Comparison of ENCODE assay signal across 9 cellular contexts in the genomic region with DNA sequence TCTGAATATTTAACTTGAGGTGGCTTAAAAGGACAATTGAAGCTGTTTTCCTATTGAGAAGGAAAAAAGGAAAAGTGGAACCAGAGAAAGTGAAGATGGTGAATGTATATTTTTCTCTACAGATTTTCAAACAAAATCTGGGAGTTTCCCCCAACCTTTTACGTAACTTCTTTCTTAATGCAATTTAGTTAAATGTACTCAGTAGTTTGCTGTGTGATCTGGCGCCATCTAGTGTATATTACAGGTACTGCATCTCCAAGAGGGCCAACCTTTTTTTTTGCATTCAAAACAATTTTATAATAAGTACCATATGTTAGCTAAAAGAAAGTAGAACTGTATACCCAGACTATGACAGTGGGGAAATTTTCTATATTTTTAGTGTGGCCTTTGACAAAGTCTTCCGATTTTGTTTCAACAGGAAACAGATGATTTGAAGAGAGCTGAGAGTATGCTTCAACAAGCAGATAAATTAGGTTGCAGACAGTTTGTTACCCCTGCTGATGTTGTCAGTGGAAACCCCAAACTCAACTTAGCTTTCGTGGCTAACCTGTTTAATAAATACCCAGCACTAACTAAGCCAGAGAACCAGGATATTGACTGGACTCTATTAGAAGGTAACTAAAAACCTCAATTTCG.
DNase-seq lines count a peak whose midpoint lies in the region; ATAC-seq, FAIRE-seq and TF ChIP-seq lines count a peak whose summit lies in the region.
"Had no signal": no experiment of that assay in that cellular context is flagged by ENCODE, and none has a peak within 500 bp of the region (broad histone marks: within the 10 kb centered on the region; RNA-seq: fewer than 3 reads in every experiment).

No MANE protein-coding gene starts in this region.

- no peak overlapping the region for H3K4me3 Mint-ChIP-seq in activated CD4-positive, alpha-beta memory T cell treated with anti-CD3 and anti-CD28 coated beads, Interleukin-2, amount 10 ng/mL, durations not matched to agents 7 days and 5 days
- H3K4me3 Mint-ChIP-seq: T-helper 17 cell had no signal

- no peaks in the 10 kb centered on the region for H3K27me3 Mint-ChIP-seq in activated CD4-positive, alpha-beta memory T cell treated with anti-CD3 and anti-CD28 coated beads, Interleukin-2, amount 10 ng/mL, durations not matched to agents 7 days and 5 days
- H3K27me3 Mint-ChIP-seq: T-helper 17 cell had no signal

- no peak overlapping the region for H3K27ac ChIP-seq in C4-2B

- CTCF ChIA-PET in activated CD4-positive, alpha-beta memory T cell treated with anti-CD3 and anti-CD28 coated beads, Interleukin-2, amount 10 ng/mL, durations not matched to agents 7 days and 5 days (lab: Charles Lee), result interaction anchor here (1.1 to 2.0 kb wide), 5 partner anchors 9 to 314 kb away, joined by 4 to 7 read pairs (median 5); no protein-coding TSS in a partner anchor

- H3K36me3 Mint-ChIP-seq in activated CD4-positive, alpha-beta memory T cell treated with anti-CD3 and anti-CD28 coated beads, Interleukin-2, amount 10 ng/mL, durations not matched to agents 7 days and 5 days (ENCODE audit: low read depth), result no peaks in the 10 kb centered on the region

- no peak for ATAC-seq in GM18520 (IDR thresholded peaks at IDR 0.05; ENCODE audit: unreplicated experiment)
- ATAC-seq in HG03520 (IDR thresholded peaks at IDR 0.05; ENCODE audit: unreplicated experiment), result no peak
- ATAC-seq: T-helper 17 cell had no signal

- H3K4me3 ChIP-seq in retinal pigment epithelial cell (ENCODE audit: low read length), result no peak overlapping the region

- DNase-seq in NCI-H187 treated with DMSO at 0.1 percent for 48 hours (lab: John Stamatoyannopoulos, UW) (peak; percentile 5), frontal cortex (ENCODE audit: low spot score in 2 of 2) (peak; percentile 8 to 10), retinal pigment epithelial cell (ENCODE audit: low read depth) (no peak)
- peak; percentile 15 for DNase-seq in activated CD4-positive, alpha-beta memory T cell treated with anti-CD3 and anti-CD28 coated beads, Interleukin-2, amount 10 ng/mL, durations not matched to agents 7 days and 5 days

- peak; percentile 94 for TF ChIP-seq CTCF in C4-2B (conservative IDR thresholded peaks at IDR 0.05)
- TF ChIP-seq CTCF in GM12873 (IDR thresholded peaks at IDR 0.05; ENCODE audit: insufficient read depth, low read depth, low read length, missing control alignments), result peak; percentile 77
- peak; percentile 90 for TF ChIP-seq CTCF in retinal pigment epithelial cell (conservative IDR thresholded peaks at IDR 0.05; ENCODE audit: low read depth, low read length)

- peak; percentile 88 for FAIRE-seq in frontal cortex (lab: Jason Lieb, UNC)

- H3K27ac Mint-ChIP-seq in activated CD4-positive, alpha-beta memory T cell treated with anti-CD3 and anti-CD28 coated beads, Interleukin-2, amount 10 ng/mL, durations not matched to agents 7 days and 5 days, result no peak overlapping the region
- H3K27ac Mint-ChIP-seq: T-helper 17 cell had no signal

- H3K4me1 Mint-ChIP-seq in activated CD4-positive, alpha-beta memory T cell treated with anti-CD3 and anti-CD28 coated beads, Interleukin-2, amount 10 ng/mL, durations not matched to agents 7 days and 5 days, result no peaks in the 10 kb centered on the region
- H3K4me1 Mint-ChIP-seq: T-helper 17 cell had no signal

- H3K9me3 Mint-ChIP-seq in activated CD4-positive, alpha-beta memory T cell treated with anti-CD3 and anti-CD28 coated beads, Interleukin-2, amount 10 ng/mL, durations not matched to agents 7 days and 5 days, result no peaks in the 10 kb centered on the region

- POLR2A ChIA-PET in activated CD4-positive, alpha-beta memory T cell treated with anti-CD3 and anti-CD28 coated beads, Interleukin-2, amount 10 ng/mL, durations not matched to agents 7 days and 5 days (lab: Charles Lee), result no interaction called here
